In genomic region chr11:64298966-64299846, GRCh38 we compare ENCODE assay signal across 10 cellular contexts. TPM values are rescaled to one million over a fixed set of nuclear protein-coding genes. Genes with fewer than 3 reads are reported as not detected.
DNase-seq lines count a peak whose midpoint lies in the region; ATAC-seq, FAIRE-seq and TF ChIP-seq lines count a peak whose summit lies in the region.
"Had no signal": no experiment of that assay in that cellular context is flagged by ENCODE, and none has a peak within 500 bp of the region (broad histone marks: within the 10 kb centered on the region; RNA-seq: fewer than 3 reads in every experiment).

No MANE protein-coding gene starts in this region.

- H3K27me3 ChIP-seq in CD4-positive, alpha-beta T cell (ENCODE audit: control insufficient read depth, insufficient read depth, low read length) = peaks cover 75% of the 10 kb centered on the region
- H3K27me3 ChIP-seq in heart right ventricle (peaks cover 6 to 78% (median 73%) of the 10 kb centered on the region in 7 donors), prostate gland (replicated peaks; ENCODE audit: insufficient read depth) (peaks cover 5% of the 10 kb centered on the region), brain microvascular endothelial cell (replicated peaks) (peaks cover 53% of the 10 kb centered on the region)

- no peaks in the 10 kb centered on the region for H3K36me3 Mint-ChIP-seq in CD4-positive, alpha-beta T cell (ENCODE audit: low read depth)
- peaks cover 2% of the 10 kb centered on the region for H3K36me3 Mint-ChIP-seq in T-helper 17 cell (ENCODE audit: low read depth)

- H3K4me1 ChIP-seq in heart right ventricle = peaks cover 14 to 40% (median 33%) of the 10 kb centered on the region in 9 donors
- H3K4me1 ChIP-seq in prostate gland (replicated peaks) = peaks cover 15% of the 10 kb centered on the region

- H3K27ac Mint-ChIP-seq in CD4-positive, alpha-beta T cell = no peak overlapping the region
- H3K27ac Mint-ChIP-seq in T-helper 17 cell = no peak overlapping the region

- POLR2A ChIA-PET in CD4-positive, alpha-beta T cell (lab: Charles Lee) = interaction anchor here (0.8 to 1.6 kb wide), 2 partner anchors 19 to 92 kb away, joined by 3 read pairs; partner anchors contain the start of gene PRDX5

- H3K36me3 ChIP-seq in heart right ventricle (no peaks in the 10 kb centered on the region), prostate gland (no peaks in the 10 kb centered on the region), brain microvascular endothelial cell (replicated peaks) (no peaks in the 10 kb centered on the region)

- TF ChIP-seq CTCF in CD4-positive, alpha-beta T cell (IDR thresholded peaks at IDR 0.05) = no peak
- TF ChIP-seq CTCF in heart right ventricle (IDR thresholded peaks at IDR 0.05) (peak in 1 of 9 donors; percentile 14), prostate gland (IDR thresholded peaks at IDR 0.05) (peak in 1 of 4 experiments; percentile 12), brain microvascular endothelial cell (IDR thresholded peaks at IDR 0.05; ENCODE audit: low read depth, low read length, missing control alignments) (no peak)

- H3K27me3 Mint-ChIP-seq in CD4-positive, alpha-beta T cell = peaks cover 77% of the 10 kb centered on the region
- peaks cover 48% of the 10 kb centered on the region for H3K27me3 Mint-ChIP-seq in T-helper 17 cell

- 4 to 6% methylated on average over 48 to 60 of the region's 60 CpGs for WGBS in heart right ventricle, 2 donors
- WGBS in prostate gland = 5% methylated on average over 42 of the region's 60 CpGs

- peaks cover 27% of the 10 kb centered on the region for H3K4me1 Mint-ChIP-seq in CD4-positive, alpha-beta T cell (ENCODE audit: low read depth)
- H3K4me1 Mint-ChIP-seq in T-helper 17 cell = peaks cover 28% of the 10 kb centered on the region

- no peak for FAIRE-seq in GM19239 (lab: Jason Lieb, UNC)

- H3K4me3 Mint-ChIP-seq in CD4-positive, alpha-beta T cell = peak overlapping the region; percentile 55
- peak overlapping the region; percentile 88 for H3K4me3 Mint-ChIP-seq in T-helper 17 cell

- CTCF ChIA-PET in CD4-positive, alpha-beta T cell (lab: Charles Lee) = interaction anchor here (0.7 to 1.0 kb wide), 2 partner anchors 10 to 48 kb away, joined by 3 to 4 read pairs; no protein-coding TSS in a partner anchor

- H3K9me3 Mint-ChIP-seq in CD4-positive, alpha-beta T cell = no peaks in the 10 kb centered on the region

- no peak for ATAC-seq in CD4-positive, alpha-beta T cell (ENCODE audit: poor library complexity)
- ATAC-seq in T-helper 17 cell = no peak
- peak; percentile 21 to 64 (median 51) for ATAC-seq in heart right ventricle
- ATAC-seq: SK-N-SH treated with all-trans-retinoic acid at 6 μM for 48 hours had no signal

- in situ Hi-C loops in brain microvascular endothelial cell (cut with HindIII; ENCODE audit: low pct_ligation_motif_present, low sequenced_read_pairs) = no loop called here

- intact Hi-C loops in CD4-positive, alpha-beta T cell (cut with DNase I, micrococcal nuclease) = no loop called here
- intact Hi-C loops in heart right ventricle (cut with DNase I) (loop anchor here in 2 of 10 donors (5.0 kb wide), 1 partner anchor 92 kb away; the partner anchor contains the start of gene FERMT3 (in 2 of the 2)), prostate gland (cut with DNase I) (no loop called here)

- TF ChIP-seq POLR2A in prostate gland (IDR thresholded peaks at IDR 0.05) = no peak

- H3K4me3 ChIP-seq in heart right ventricle (peak overlapping the region in 9 of 10 donors; percentile 27 to 51 (median 48)), prostate gland (peak overlapping the region; percentile 12 to 27), brain microvascular endothelial cell (ENCODE audit: low read depth, low read length) (no peak overlapping the region)

- no peaks in the 10 kb centered on the region for H3K9me3 ChIP-seq in CD4-positive, alpha-beta T cell (ENCODE audit: control insufficient read depth, low read length)
- H3K9me3 ChIP-seq in T-helper 17 cell (ENCODE audit: control insufficient read depth, low read length, poor library complexity, severe bottlenecking) (no peaks in the 10 kb centered on the region), heart right ventricle (no peaks in the 10 kb centered on the region), prostate gland (no peaks in the 10 kb centered on the region)

- H3K27ac ChIP-seq in CD4-positive, alpha-beta T cell (ENCODE audit: low read depth, low read length) = no peak overlapping the region
- H3K27ac ChIP-seq in heart right ventricle (peak overlapping the region in 4 of 10 donors; percentile 4 to 58 (median 31)), prostate gland (no peak overlapping the region), brain microvascular endothelial cell (no peak overlapping the region)

- DNase-seq in CD4-positive, alpha-beta T cell = no peak
- DNase-seq in T-helper 17 cell = no peak
- peak; percentile 60 to 74 for DNase-seq in heart right ventricle
- DNase-seq in prostate gland (ENCODE audit: low spot score) = no peak
- no peak for DNase-seq in GM19239 (ENCODE audit: insufficient read length, low spot score)
- no peak for DNase-seq in stimulated activated CD4-positive, alpha-beta T cell treated with anti-CD3 and anti-CD28 coated beads, Interleukin-2, amount 100 ng/mL, for 24 hours
- no peak for DNase-seq in activated gamma-delta T cell treated with Interleukin-2 at 50 U/mL for 16 hours
- no peak for DNase-seq in brain microvascular endothelial cell

RNA-seq across cellular contexts. Expression of gene CATSPERZ, which starts 1.0 kb away (rescaled TPM):
- not detected for total RNA-seq in CD4-positive, alpha-beta T cell
- total RNA-seq in T-helper 17 cell (not detected), heart right ventricle (not detected), prostate gland (10 to 100 TPM in 1 of 2 donors, not detected in 1; 44.3 TPM)
- polyA plus RNA-seq in heart right ventricle = under 1 TPM in 1 of 2 donors, not detected in 1; 0.10 TPM
- total RNA-seq: lower leg skin had no signal

RNA-seq across cellular contexts. Expression of gene ESRRA, which starts 6.1 kb away (rescaled TPM):
- 10 to 100 TPM; 10.9 to 12.0 TPM for total RNA-seq in CD4-positive, alpha-beta T cell
- 10 to 100 TPM; 25.7 to 26.6 TPM for total RNA-seq in T-helper 17 cell
- total RNA-seq in heart right ventricle = 100 to 1,000 TPM; 115 to 225 (median 132) TPM
- 100 to 1,000 TPM; 180 TPM for polyA plus RNA-seq in heart right ventricle
- 10 to 100 TPM; 38.7 to 54.7 TPM for total RNA-seq in prostate gland

RNA-seq across cellular contexts. Expression of gene KCNK4, which starts 8.1 kb away (rescaled TPM):
- under 1 TPM in 1 of 2 experiments, not detected in 1; 0.14 TPM for total RNA-seq in CD4-positive, alpha-beta T cell
- under 1 TPM in 1 of 2 donors, not detected in 1; 0.50 TPM for total RNA-seq in T-helper 17 cell
- not detected for total RNA-seq in heart right ventricle
- not detected for polyA plus RNA-seq in heart right ventricle
- not detected for total RNA-seq in prostate gland
- total RNA-seq: lower leg skin had no signal

RNA-seq across cellular contexts. Expression of gene GPR137, which starts 13.6 kb away (rescaled TPM):
- 10 to 100 TPM; 13.8 to 16.6 TPM for total RNA-seq in CD4-positive, alpha-beta T cell
- total RNA-seq in T-helper 17 cell (10 to 100 TPM; 46.5 to 57.9 TPM), heart right ventricle (10 to 100 TPM; 16.4 to 43.0 (median 24.3) TPM), prostate gland (10 to 100 TPM; 38.8 to 94.9 TPM)
- polyA plus RNA-seq in heart right ventricle = 10 to 100 TPM; 18.4 to 31.8 TPM

RNA-seq across cellular contexts. Expression of gene BAD, which starts 14.7 kb away (rescaled TPM):
- total RNA-seq in CD4-positive, alpha-beta T cell = 10 to 100 TPM; 22.5 to 23.0 TPM
- total RNA-seq in T-helper 17 cell = 10 to 100 TPM; 46.3 to 47.0 TPM
- total RNA-seq in heart right ventricle = 100 to 1,000 TPM in 1 of 10 donors, 10 to 100 TPM in 9; 40.7 to 106 (median 52.2) TPM
- 100 to 1,000 TPM in 1 of 2 donors, 10 to 100 TPM in 1; 92.1 to 104 TPM for polyA plus RNA-seq in heart right ventricle
- total RNA-seq in prostate gland = 100 to 1,000 TPM; 140 to 161 TPM

Comparison
In these comparisons a context has a peak if more than half of its experiments do, and no peak if none do; other contexts are left out.
1. ATAC-seq: peak in heart right ventricle (8 of 8); none in CD4-positive, alpha-beta T cell (single experiment) and T-helper 17 cell (single experiment).
2. DNase-seq: peak in heart right ventricle (2 of 2); none in CD4-positive, alpha-beta T cell (0 of 10), T-helper 17 cell (0 of 3), prostate gland (single experiment), GM19239 (single experiment), stimulated activated CD4-positive, alpha-beta T cell treated with anti-CD3 and anti-CD28 coated beads, Interleukin-2, amount 100 ng/mL, for 24 hours (0 of 2), activated gamma-delta T cell treated with Interleukin-2 at 50 U/mL for 16 hours (single experiment) and brain microvascular endothelial cell (single experiment).